Comparison of ENCODE assay signal across 1 cellular context in genomic region chr9:95024097-95024671, GRCh38.
TF ChIP-seq lines count a peak whose summit lies in the region.

No MANE protein-coding gene starts in this region.

TF ChIP-seq in HepG2, 621 proteins besides CTCF, POLR2A, EP300 and RAD21 (continued from another document):
- TF ChIP-seq ATF4 (CRISPR knock-in tag; IDR thresholded peaks at IDR 0.05) = peak in 1 of 2 experiments; percentile 10; a peak in 1 of 4 replicates
- no peak for TF ChIP-seq FLYWCH1 (CRISPR knock-in tag; IDR thresholded peaks at IDR 0.05)
- TF ChIP-seq ZNF710 (CRISPR knock-in tag; IDR thresholded peaks at IDR 0.05; ENCODE audit: borderline replicate concordance) = 0 out of 2 replicates have a peak, but pooled peaks have one; percentile 25
- peak; percentile 65; the same call in 1 of the 2 replicates for TF ChIP-seq RBFOX2 (IDR thresholded peaks at IDR 0.05; ENCODE audit: low read depth, low read length)
- no peak for TF ChIP-seq ZNF546 (CRISPR knock-in tag; conservative IDR thresholded peaks at IDR 0.05)
- TF ChIP-seq KAT7 (CRISPR knock-in tag; IDR thresholded peaks at IDR 0.05; ENCODE audit: borderline replicate concordance) = no peak
- TF ChIP-seq MED8 (CRISPR knock-in tag; IDR thresholded peaks at IDR 0.05; ENCODE audit: insufficient replicate concordance) = no peak
- TF ChIP-seq ZBTB20 (CRISPR knock-in tag; IDR thresholded peaks at IDR 0.05; ENCODE audit: borderline replicate concordance, low read depth) = peak; percentile 45; the same call in 1 of the 2 replicates
- TF ChIP-seq FOSL2 (CRISPR knock-in tag; IDR thresholded peaks at IDR 0.05) = peak; percentile 40; the same call in 1 of the 2 replicates
- no peak for TF ChIP-seq MTF2 (CRISPR knock-in tag; IDR thresholded peaks at IDR 0.05; ENCODE audit: borderline replicate concordance)
- no peak for TF ChIP-seq ZNF780A (CRISPR knock-in tag; IDR thresholded peaks at IDR 0.05)
- no peak for TF ChIP-seq ZNF629 (CRISPR knock-in tag; conservative IDR thresholded peaks at IDR 0.05)
- no peak for TF ChIP-seq STAT5B (CRISPR knock-in tag; IDR thresholded peaks at IDR 0.05)
- no peak for TF ChIP-seq ZNF10 (CRISPR knock-in tag; IDR thresholded peaks at IDR 0.05; ENCODE audit: borderline replicate concordance, low read depth)
- peak; percentile 47; the same call in 1 of the 2 replicates for TF ChIP-seq ZBTB4 (CRISPR knock-in tag; IDR thresholded peaks at IDR 0.05; ENCODE audit: borderline replicate concordance)
- no peak for TF ChIP-seq TEF (CRISPR knock-in tag; IDR thresholded peaks at IDR 0.05)
- no peak for TF ChIP-seq JUND (CRISPR knock-in tag; IDR thresholded peaks at IDR 0.05)
- peak; percentile 94 for TF ChIP-seq SALL1 (CRISPR knock-in tag; IDR thresholded peaks at IDR 0.05)
- TF ChIP-seq HNRNPL (IDR thresholded peaks at IDR 0.05; ENCODE audit: low read depth, low read length) = no peak
- TF ChIP-seq EED (CRISPR knock-in tag; IDR thresholded peaks at IDR 0.05) = no peak
- TF ChIP-seq CENPBD1 (CRISPR knock-in tag; IDR thresholded peaks at IDR 0.05; ENCODE audit: borderline replicate concordance, low read depth) = no peak
- no peak for TF ChIP-seq ZBTB44 (CRISPR knock-in tag; IDR thresholded peaks at IDR 0.05)
- TF ChIP-seq ZNF362 (CRISPR knock-in tag; IDR thresholded peaks at IDR 0.05; ENCODE audit: borderline replicate concordance) = no peak
- TF ChIP-seq ZNF547 (CRISPR knock-in tag; IDR thresholded peaks at IDR 0.05) = no peak
